ENCODE assay signal across 23 cellular contexts in genomic region chr3:56415672-56416071, GRCh38. TPM values are rescaled to one million over a fixed set of nuclear protein-coding genes. Genes with fewer than 3 reads are reported as not detected.
DNase-seq lines count a peak whose midpoint lies in the region; ATAC-seq lines count a peak whose summit lies in the region.
"Had no signal": no experiment of that assay in that cellular context is flagged by ENCODE, and none has a peak within 500 bp of the region (broad histone marks: within the 10 kb centered on the region; RNA-seq: fewer than 3 reads in every experiment).

No MANE protein-coding gene starts in this region.

- peaks cover 3% of the 10 kb centered on the region for H3K27me3 Mint-ChIP-seq in activated CD8-positive, alpha-beta T cell treated with anti-CD3 and anti-CD28 coated beads, Interleukin-2, amount 10 ng/mL, durations not matched to agents 7 days and 5 days (ENCODE audit: low read depth)
- H3K27me3 Mint-ChIP-seq: type B pancreatic cell had no signal

- POLR2A ChIA-PET in activated CD8-positive, alpha-beta T cell treated with anti-CD3 and anti-CD28 coated beads, Interleukin-2, amount 10 ng/mL, durations not matched to agents 7 days and 5 days (lab: Charles Lee): no interaction called here

- H3K9me3 Mint-ChIP-seq in activated CD8-positive, alpha-beta T cell treated with anti-CD3 and anti-CD28 coated beads, Interleukin-2, amount 10 ng/mL, durations not matched to agents 7 days and 5 days (ENCODE audit: insufficient read depth): no peaks in the 10 kb centered on the region
- H3K9me3 Mint-ChIP-seq: activated CD4-positive, alpha-beta T cell treated with anti-CD3 and anti-CD28 coated beads, Interleukin-2, amount 10 ng/mL, durations not matched to agents 7 days and 5 days; type B pancreatic cell had no signal

- peak; percentile 21 for DNase-seq in DMS 273 (lab: John Stamatoyannopoulos, UW; ENCODE audit: unreplicated experiment)
- no peak for DNase-seq in DMS 273 treated with DMSO at 0.1 percent for 48 hours (lab: John Stamatoyannopoulos, UW)
- peak; percentile 47 to 68 for DNase-seq in NCI-H446 (lab: John Stamatoyannopoulos, UW)
- peak; percentile 83 for DNase-seq in astrocyte of the hippocampus (ENCODE audit: low read depth, low spot score)
- DNase-seq in occipital lobe (lab: John Stamatoyannopoulos, UW): peak; percentile 29
- no peak for DNase-seq in activated CD8-positive, alpha-beta T cell treated with anti-CD3 and anti-CD28 coated beads, Interleukin-2, amount 10 ng/mL, durations not matched to agents 7 days and 5 days
- DNase-seq: activated CD4-positive, alpha-beta T cell treated with anti-CD3 and anti-CD28 coated beads, Interleukin-2, amount 10 ng/mL, durations not matched to agents 7 days and 5 days; activated CD8-positive, alpha-beta memory T cell treated with anti-CD3 and anti-CD28 coated beads, Interleukin-2, amount 10 ng/mL, durations not matched to agents 7 days and 5 days; activated naive CD4-positive, alpha-beta T cell treated with anti-CD3 and anti-CD28 coated beads, Interleukin-2, amount 50 U/mL, for 16 hours; AML-193; CD8-positive, alpha-beta memory T cell; DMS79; H9; IMR-90; mesenchymal stem cell; NCI-H1417 treated with DMSO at 0.1 percent for 48 hours; NCI-H2171; NCI-H526; stimulated activated CD8-positive, alpha-beta memory T cell treated with anti-CD3 and anti-CD28 coated beads, Interleukin-4, amount 100 ng/mL, for 48 hours; WERI-Rb-1 had no signal

- H3K27ac Mint-ChIP-seq in activated CD8-positive, alpha-beta T cell treated with anti-CD3 and anti-CD28 coated beads, Interleukin-2, amount 10 ng/mL, durations not matched to agents 7 days and 5 days: no peak overlapping the region
- H3K27ac Mint-ChIP-seq: activated CD4-positive, alpha-beta T cell treated with anti-CD3 and anti-CD28 coated beads, Interleukin-2, amount 10 ng/mL, durations not matched to agents 7 days and 5 days; activated CD8-positive, alpha-beta memory T cell treated with anti-CD3 and anti-CD28 coated beads, Interleukin-2, amount 10 ng/mL, durations not matched to agents 7 days and 5 days; CD8-positive, alpha-beta memory T cell; H9; type B pancreatic cell had no signal

- ATAC-seq in GM18868 (IDR thresholded peaks at IDR 0.05; ENCODE audit: unreplicated experiment) (no peak), HG02763 (IDR thresholded peaks at IDR 0.05; ENCODE audit: unreplicated experiment) (no peak)
- ATAC-seq in activated CD8-positive, alpha-beta T cell treated with anti-CD3 and anti-CD28 coated beads, Interleukin-2, amount 10 ng/mL, durations not matched to agents 7 days and 5 days: no peak
- ATAC-seq: activated CD8-positive, alpha-beta memory T cell treated with anti-CD3 and anti-CD28 coated beads, Interleukin-2, amount 10 ng/mL, durations not matched to agents 7 days and 5 days had no signal

- H3K4me1 Mint-ChIP-seq in activated CD8-positive, alpha-beta T cell treated with anti-CD3 and anti-CD28 coated beads, Interleukin-2, amount 10 ng/mL, durations not matched to agents 7 days and 5 days (ENCODE audit: low read depth): no peaks in the 10 kb centered on the region
- H3K4me1 Mint-ChIP-seq: activated CD4-positive, alpha-beta T cell treated with anti-CD3 and anti-CD28 coated beads, Interleukin-2, amount 10 ng/mL, durations not matched to agents 7 days and 5 days; activated CD8-positive, alpha-beta memory T cell treated with anti-CD3 and anti-CD28 coated beads, Interleukin-2, amount 10 ng/mL, durations not matched to agents 7 days and 5 days; CD8-positive, alpha-beta memory T cell had no signal

- CTCF ChIA-PET in activated CD8-positive, alpha-beta T cell treated with anti-CD3 and anti-CD28 coated beads, Interleukin-2, amount 10 ng/mL, durations not matched to agents 7 days and 5 days (lab: Charles Lee): no interaction called here

- no peaks in the 10 kb centered on the region for H3K36me3 Mint-ChIP-seq in activated CD8-positive, alpha-beta T cell treated with anti-CD3 and anti-CD28 coated beads, Interleukin-2, amount 10 ng/mL, durations not matched to agents 7 days and 5 days (ENCODE audit: low read depth)
- H3K36me3 Mint-ChIP-seq: activated CD8-positive, alpha-beta memory T cell treated with anti-CD3 and anti-CD28 coated beads, Interleukin-2, amount 10 ng/mL, durations not matched to agents 7 days and 5 days; CD8-positive, alpha-beta memory T cell; type B pancreatic cell had no signal

- H3K4me3 Mint-ChIP-seq in activated CD8-positive, alpha-beta T cell treated with anti-CD3 and anti-CD28 coated beads, Interleukin-2, amount 10 ng/mL, durations not matched to agents 7 days and 5 days: no peak overlapping the region
- H3K4me3 Mint-ChIP-seq: activated CD4-positive, alpha-beta T cell treated with anti-CD3 and anti-CD28 coated beads, Interleukin-2, amount 10 ng/mL, durations not matched to agents 7 days and 5 days; activated CD8-positive, alpha-beta memory T cell treated with anti-CD3 and anti-CD28 coated beads, Interleukin-2, amount 10 ng/mL, durations not matched to agents 7 days and 5 days; CD8-positive, alpha-beta memory T cell; H9; type B pancreatic cell had no signal

RNA-seq across cellular contexts. Expression of gene ERC2, which starts 52.6 kb away (rescaled TPM):
- total RNA-seq in occipital lobe: 59.7 TPM
- total RNA-seq in activated CD8-positive, alpha-beta T cell treated with anti-CD3 and anti-CD28 coated beads, Interleukin-2, amount 10 ng/mL, durations not matched to agents 7 days and 5 days: not detected
- total RNA-seq: activated CD4-positive, alpha-beta T cell treated with anti-CD3 and anti-CD28 coated beads, Interleukin-2, amount 10 ng/mL, durations not matched to agents 7 days and 5 days; activated CD8-positive, alpha-beta memory T cell treated with anti-CD3 and anti-CD28 coated beads, Interleukin-2, amount 10 ng/mL, durations not matched to agents 7 days and 5 days; CD8-positive, alpha-beta memory T cell had no signal

Comparison
In these comparisons a context has a peak if more than half of its experiments do, and no peak if none do; other contexts are left out.
1. DNase-seq: peak in DMS 273 (single experiment), NCI-H446 (2 of 2), astrocyte of the hippocampus (single experiment) and occipital lobe (single experiment); none in DMS 273 treated with DMSO at 0.1 percent for 48 hours (single experiment) and activated CD8-positive, alpha-beta T cell treated with anti-CD3 and anti-CD28 coated beads, Interleukin-2, amount 10 ng/mL, durations not matched to agents 7 days and 5 days (single experiment).
2. RNA of gene ERC2, which starts 52.6 kb away (total RNA-seq): 59.7 TPM in occipital lobe (single experiment); not detected in activated CD8-positive, alpha-beta T cell treated with anti-CD3 and anti-CD28 coated beads, Interleukin-2, amount 10 ng/mL, durations not matched to agents 7 days and 5 days; every median in the first group is over 10 times any median in the second.